Comparison of ENCODE assay signal across 1 cellular context in genomic region chr6:34392497-34393190, GRCh38.
TF ChIP-seq lines count a peak whose summit lies in the region.

TSS of gene NUDT3 (minus strand) at chr6:34392669. CDS start at chr6:34392362, 307 bp downstream.

TF ChIP-seq in K562, 482 proteins besides CTCF, POLR2A, EP300 and RAD21 (continued from another document and continues in another):
- TF ChIP-seq MNT (conservative IDR thresholded peaks at IDR 0.05) (peak; percentile 56 to 72), SRF (CRISPR knock-in tag; IDR thresholded peaks at IDR 0.05) (peak in 1 of 2 experiments; percentile 69; a peak in 2 of 4 replicates), ELF2 (CRISPR knock-in tag; IDR thresholded peaks at IDR 0.05) (no peak), E2F5 (CRISPR knock-in tag; IDR thresholded peaks at IDR 0.05) (peak; percentile 83; the same call in 1 of the 2 replicates), TAF7 (tag; IDR thresholded peaks at IDR 0.05) (no peak), HDGF (IDR thresholded peaks at IDR 0.05) (0 out of 2 replicates have a peak, but pooled peaks have one; percentile 27), CREBBP (IDR thresholded peaks at IDR 0.05; ENCODE audit: low read depth, low read length) (no peak), ZNF592 (IDR thresholded peaks at IDR 0.05) (peak; percentile 66), DPF2 (IDR thresholded peaks at IDR 0.05) (peak; percentile 48; the same call in 1 of the 2 replicates), ZNF644 (tag; IDR thresholded peaks at IDR 0.05; ENCODE audit: low read depth) (no peak), RFX1 (IDR thresholded peaks at IDR 0.05) (no peak; the same call in 1 of the 2 replicates), ZNF184 (CRISPR knock-in tag; IDR thresholded peaks at IDR 0.05) (no peak), NR2C1 (IDR thresholded peaks at IDR 0.05) (peak; percentile 35; the same call in 1 of the 2 replicates), NR2C1 (tag; IDR thresholded peaks at IDR 0.05) (peak; percentile 75), OTX1 (CRISPR knock-in tag; IDR thresholded peaks at IDR 0.05) (no peak), POLR2G (IDR thresholded peaks at IDR 0.05; ENCODE audit: low read depth, low read length) (peak; percentile 93), ZNF551 (CRISPR knock-in tag; IDR thresholded peaks at IDR 0.05) (no peak), HSF4 (CRISPR knock-in tag; IDR thresholded peaks at IDR 0.05; ENCODE audit: borderline replicate concordance) (no peak), CBX2 (IDR thresholded peaks at IDR 0.05; ENCODE audit: insufficient read depth, low read length, poor library complexity, severe bottlenecking) (no peak), SRSF1 (IDR thresholded peaks at IDR 0.05; ENCODE audit: low read depth, low read length) (peak; percentile 100), DLX4 (CRISPR knock-in tag; IDR thresholded peaks at IDR 0.05) (no peak), GTF2B (IDR thresholded peaks at IDR 0.05; ENCODE audit: extremely low read depth, insufficient read length) (peak; percentile 89), PRPF4 (IDR thresholded peaks at IDR 0.05; ENCODE audit: insufficient read depth, low read depth, low read length, poor library complexity, severe bottlenecking) (peak; percentile 20), ZBED1 (IDR thresholded peaks at IDR 0.05) (peak; percentile 69; the same call in 1 of the 2 replicates), ZNF12 (CRISPR knock-in tag; IDR thresholded peaks at IDR 0.05) (no peak; the same call in 1 of the 2 replicates), PBX2 (CRISPR knock-in tag; IDR thresholded peaks at IDR 0.05; ENCODE audit: low read depth) (no peak), PBX2 (tag; conservative IDR thresholded peaks at IDR 0.05; ENCODE audit: low read depth) (no peak), NFE2 (IDR thresholded peaks at IDR 0.05; ENCODE audit: low read depth) (peak; percentile 32; the same call in 1 of the 2 replicates), ZBTB43 (CRISPR knock-in tag; IDR thresholded peaks at IDR 0.05) (no peak)
- TF ChIP-seq, protein P1, sequence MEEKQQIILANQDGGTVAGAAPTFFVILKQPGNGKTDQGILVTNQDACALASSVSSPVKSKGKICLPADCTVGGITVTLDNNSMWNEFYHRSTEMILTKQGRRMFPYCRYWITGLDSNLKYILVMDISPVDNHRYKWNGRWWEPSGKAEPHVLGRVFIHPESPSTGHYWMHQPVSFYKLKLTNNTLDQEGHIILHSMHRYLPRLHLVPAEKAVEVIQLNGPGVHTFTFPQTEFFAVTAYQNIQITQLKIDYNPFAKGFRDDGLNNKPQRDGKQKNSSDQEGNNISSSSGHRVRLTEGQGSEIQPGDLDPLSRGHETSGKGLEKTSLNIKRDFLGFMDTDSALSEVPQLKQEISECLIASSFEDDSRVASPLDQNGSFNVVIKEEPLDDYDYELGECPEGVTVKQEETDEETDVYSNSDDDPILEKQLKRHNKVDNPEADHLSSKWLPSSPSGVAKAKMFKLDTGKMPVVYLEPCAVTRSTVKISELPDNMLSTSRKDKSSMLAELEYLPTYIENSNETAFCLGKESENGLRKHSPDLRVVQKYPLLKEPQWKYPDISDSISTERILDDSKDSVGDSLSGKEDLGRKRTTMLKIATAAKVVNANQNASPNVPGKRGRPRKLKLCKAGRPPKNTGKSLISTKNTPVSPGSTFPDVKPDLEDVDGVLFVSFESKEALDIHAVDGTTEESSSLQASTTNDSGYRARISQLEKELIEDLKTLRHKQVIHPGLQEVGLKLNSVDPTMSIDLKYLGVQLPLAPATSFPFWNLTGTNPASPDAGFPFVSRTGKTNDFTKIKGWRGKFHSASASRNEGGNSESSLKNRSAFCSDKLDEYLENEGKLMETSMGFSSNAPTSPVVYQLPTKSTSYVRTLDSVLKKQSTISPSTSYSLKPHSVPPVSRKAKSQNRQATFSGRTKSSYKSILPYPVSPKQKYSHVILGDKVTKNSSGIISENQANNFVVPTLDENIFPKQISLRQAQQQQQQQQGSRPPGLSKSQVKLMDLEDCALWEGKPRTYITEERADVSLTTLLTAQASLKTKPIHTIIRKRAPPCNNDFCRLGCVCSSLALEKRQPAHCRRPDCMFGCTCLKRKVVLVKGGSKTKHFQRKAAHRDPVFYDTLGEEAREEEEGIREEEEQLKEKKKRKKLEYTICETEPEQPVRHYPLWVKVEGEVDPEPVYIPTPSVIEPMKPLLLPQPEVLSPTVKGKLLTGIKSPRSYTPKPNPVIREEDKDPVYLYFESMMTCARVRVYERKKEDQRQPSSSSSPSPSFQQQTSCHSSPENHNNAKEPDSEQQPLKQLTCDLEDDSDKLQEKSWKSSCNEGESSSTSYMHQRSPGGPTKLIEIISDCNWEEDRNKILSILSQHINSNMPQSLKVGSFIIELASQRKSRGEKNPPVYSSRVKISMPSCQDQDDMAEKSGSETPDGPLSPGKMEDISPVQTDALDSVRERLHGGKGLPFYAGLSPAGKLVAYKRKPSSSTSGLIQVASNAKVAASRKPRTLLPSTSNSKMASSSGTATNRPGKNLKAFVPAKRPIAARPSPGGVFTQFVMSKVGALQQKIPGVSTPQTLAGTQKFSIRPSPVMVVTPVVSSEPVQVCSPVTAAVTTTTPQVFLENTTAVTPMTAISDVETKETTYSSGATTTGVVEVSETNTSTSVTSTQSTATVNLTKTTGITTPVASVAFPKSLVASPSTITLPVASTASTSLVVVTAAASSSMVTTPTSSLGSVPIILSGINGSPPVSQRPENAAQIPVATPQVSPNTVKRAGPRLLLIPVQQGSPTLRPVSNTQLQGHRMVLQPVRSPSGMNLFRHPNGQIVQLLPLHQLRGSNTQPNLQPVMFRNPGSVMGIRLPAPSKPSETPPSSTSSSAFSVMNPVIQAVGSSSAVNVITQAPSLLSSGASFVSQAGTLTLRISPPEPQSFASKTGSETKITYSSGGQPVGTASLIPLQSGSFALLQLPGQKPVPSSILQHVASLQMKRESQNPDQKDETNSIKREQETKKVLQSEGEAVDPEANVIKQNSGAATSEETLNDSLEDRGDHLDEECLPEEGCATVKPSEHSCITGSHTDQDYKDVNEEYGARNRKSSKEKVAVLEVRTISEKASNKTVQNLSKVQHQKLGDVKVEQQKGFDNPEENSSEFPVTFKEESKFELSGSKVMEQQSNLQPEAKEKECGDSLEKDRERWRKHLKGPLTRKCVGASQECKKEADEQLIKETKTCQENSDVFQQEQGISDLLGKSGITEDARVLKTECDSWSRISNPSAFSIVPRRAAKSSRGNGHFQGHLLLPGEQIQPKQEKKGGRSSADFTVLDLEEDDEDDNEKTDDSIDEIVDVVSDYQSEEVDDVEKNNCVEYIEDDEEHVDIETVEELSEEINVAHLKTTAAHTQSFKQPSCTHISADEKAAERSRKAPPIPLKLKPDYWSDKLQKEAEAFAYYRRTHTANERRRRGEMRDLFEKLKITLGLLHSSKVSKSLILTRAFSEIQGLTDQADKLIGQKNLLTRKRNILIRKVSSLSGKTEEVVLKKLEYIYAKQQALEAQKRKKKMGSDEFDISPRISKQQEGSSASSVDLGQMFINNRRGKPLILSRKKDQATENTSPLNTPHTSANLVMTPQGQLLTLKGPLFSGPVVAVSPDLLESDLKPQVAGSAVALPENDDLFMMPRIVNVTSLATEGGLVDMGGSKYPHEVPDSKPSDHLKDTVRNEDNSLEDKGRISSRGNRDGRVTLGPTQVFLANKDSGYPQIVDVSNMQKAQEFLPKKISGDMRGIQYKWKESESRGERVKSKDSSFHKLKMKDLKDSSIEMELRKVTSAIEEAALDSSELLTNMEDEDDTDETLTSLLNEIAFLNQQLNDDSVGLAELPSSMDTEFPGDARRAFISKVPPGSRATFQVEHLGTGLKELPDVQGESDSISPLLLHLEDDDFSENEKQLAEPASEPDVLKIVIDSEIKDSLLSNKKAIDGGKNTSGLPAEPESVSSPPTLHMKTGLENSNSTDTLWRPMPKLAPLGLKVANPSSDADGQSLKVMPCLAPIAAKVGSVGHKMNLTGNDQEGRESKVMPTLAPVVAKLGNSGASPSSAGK (IDR thresholded peaks at IDR 0.05) = peak; percentile 73
- TF ChIP-seq, protein P2, sequence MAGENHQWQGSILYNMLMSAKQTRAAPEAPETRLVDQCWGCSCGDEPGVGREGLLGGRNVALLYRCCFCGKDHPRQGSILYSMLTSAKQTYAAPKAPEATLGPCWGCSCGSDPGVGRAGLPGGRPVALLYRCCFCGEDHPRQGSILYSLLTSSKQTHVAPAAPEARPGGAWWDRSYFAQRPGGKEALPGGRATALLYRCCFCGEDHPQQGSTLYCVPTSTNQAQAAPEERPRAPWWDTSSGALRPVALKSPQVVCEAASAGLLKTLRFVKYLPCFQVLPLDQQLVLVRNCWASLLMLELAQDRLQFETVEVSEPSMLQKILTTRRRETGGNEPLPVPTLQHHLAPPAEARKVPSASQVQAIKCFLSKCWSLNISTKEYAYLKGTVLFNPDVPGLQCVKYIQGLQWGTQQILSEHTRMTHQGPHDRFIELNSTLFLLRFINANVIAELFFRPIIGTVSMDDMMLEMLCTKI (IDR thresholded peaks at IDR 0.05; ENCODE audit: partially characterized antibody) = no peak
